Comparison of ENCODE assay signal across 8 cellular contexts in the genomic region with DNA sequence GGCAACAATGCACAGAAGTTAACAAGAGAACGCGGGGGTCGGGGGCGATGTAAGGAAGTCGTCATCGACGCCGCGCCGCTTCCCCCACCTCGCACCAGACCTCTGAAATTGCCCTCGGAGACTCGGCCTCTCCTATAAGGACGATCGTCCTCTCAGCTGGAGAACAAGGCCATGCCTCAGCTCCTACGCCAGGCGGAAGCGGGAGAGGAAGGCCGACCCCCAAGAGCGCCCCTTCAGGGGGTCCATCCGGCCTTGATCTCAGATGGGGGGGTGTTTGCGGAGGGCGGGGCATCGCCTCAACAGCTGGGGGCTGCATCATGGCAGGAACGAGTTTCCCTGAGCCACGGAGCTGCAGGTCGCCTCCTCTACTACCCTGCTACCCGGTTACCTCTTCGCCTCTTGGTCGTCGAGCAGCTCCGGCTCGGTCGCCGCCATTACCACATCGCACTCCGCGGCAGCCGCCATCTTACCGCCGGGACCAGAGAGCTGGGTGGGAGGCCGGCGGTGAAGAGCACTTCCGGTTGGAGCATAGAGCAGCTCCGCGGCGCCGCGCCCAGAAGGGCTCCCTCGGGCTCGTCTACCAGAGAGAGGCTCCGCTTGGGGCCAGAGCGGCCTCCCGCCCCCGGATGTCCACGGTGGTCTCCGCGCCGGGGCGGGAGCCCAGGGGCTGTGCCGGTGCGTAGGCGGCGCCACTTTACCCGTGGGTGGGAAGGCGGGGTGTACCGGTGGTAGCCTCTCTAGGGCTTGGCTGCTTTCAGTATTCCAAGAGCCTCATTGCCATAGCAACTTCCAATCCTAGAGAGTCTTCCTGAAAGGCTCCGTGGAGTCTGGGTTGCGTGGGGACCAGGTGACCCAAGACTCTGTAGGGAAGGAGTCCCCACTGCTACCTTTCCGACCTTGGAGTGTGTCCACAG. TPM values are rescaled to one million over a fixed set of nuclear protein-coding genes. Genes with fewer than 3 reads are reported as not detected.
DNase-seq lines count a peak whose midpoint lies in the region; ATAC-seq and TF ChIP-seq lines count a peak whose summit lies in the region.

A gene with protein sequence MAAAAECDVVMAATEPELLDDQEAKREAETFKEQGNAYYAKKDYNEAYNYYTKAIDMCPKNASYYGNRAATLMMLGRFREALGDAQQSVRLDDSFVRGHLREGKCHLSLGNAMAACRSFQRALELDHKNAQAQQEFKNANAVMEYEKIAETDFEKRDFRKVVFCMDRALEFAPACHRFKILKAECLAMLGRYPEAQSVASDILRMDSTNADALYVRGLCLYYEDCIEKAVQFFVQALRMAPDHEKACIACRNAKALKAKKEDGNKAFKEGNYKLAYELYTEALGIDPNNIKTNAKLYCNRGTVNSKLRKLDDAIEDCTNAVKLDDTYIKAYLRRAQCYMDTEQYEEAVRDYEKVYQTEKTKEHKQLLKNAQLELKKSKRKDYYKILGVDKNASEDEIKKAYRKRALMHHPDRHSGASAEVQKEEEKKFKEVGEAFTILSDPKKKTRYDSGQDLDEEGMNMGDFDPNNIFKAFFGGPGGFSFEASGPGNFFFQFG (minus strand): TSS at position 488 of the 914 bp plus-strand sequence. CDS start 23 bp downstream, at position 465.

- H3K27me3 Mint-ChIP-seq in natural killer cell (ENCODE audit: low read depth in 2 of 2), result no peaks in the 10 kb centered on the region

- H3K9me3 Mint-ChIP-seq in natural killer cell, result peaks cover 0 to 2% of the 10 kb centered on the region in 2 donors

- intact Hi-C loops in natural killer cell (cut with micrococcal nuclease), result loop anchor here (1.0 kb wide), 1 partner anchor 51 kb away; the partner anchor contains the start of gene CNP

- H3K27me3 ChIP-seq in DND-41 (ENCODE audit: insufficient read depth, low read length, poor library complexity), result no peaks in the 10 kb centered on the region

- ATAC-seq in DND-41 (ENCODE audit: insufficient read depth, low read depth), result peak; percentile 90
- peak; percentile 72 for ATAC-seq in GM21825 (IDR thresholded peaks at IDR 0.05; ENCODE audit: unreplicated experiment)
- peak; percentile 79 to 92 (median 85) for ATAC-seq in natural killer cell

- H3K4me3 ChIP-seq in DND-41 (ENCODE audit: low read depth in 1 of 2, low read length in 2 of 2) (peak within 1 kb of the TSS; percentile 87 to 91), fibroblast of mammary gland (ENCODE audit: control insufficient read depth, low read depth, low read length) (peak within 1 kb of the TSS; percentile 97)

- peaks cover 6% of the 10 kb centered on the region for H3K36me3 ChIP-seq in DND-41 (ENCODE audit: insufficient read depth, low read length)

- H3K79me2 ChIP-seq in DND-41 (ENCODE audit: insufficient read depth, low read length), result peaks cover 81% of the 10 kb centered on the region

- peak within 1 kb of the TSS; percentile 93 for H3K27ac ChIP-seq in DND-41 (ENCODE audit: low read length)

- H2AFZ ChIP-seq in DND-41 (ENCODE audit: low read depth, low read length), result peak within 1 kb of the TSS; percentile 88

- H3K9me3 ChIP-seq in DND-41 (ENCODE audit: insufficient read depth, low read length, severe bottlenecking), result no peaks in the 10 kb centered on the region

- H3K4me2 ChIP-seq in DND-41 (ENCODE audit: insufficient read depth, low read length), result peak within 1 kb of the TSS; percentile 95

- H3K36me3 Mint-ChIP-seq in natural killer cell, result no peaks in the 10 kb centered on the region

- peaks cover 80 to 81% of the 10 kb centered on the region in 2 donors for H3K4me1 Mint-ChIP-seq in natural killer cell

- H3K4me1 ChIP-seq in DND-41 (ENCODE audit: insufficient read depth, low read length), result peaks cover 60% of the 10 kb centered on the region

- DNase-seq in DND-41 (peak; percentile 93), Kasumi-1 (lab: John Stamatoyannopoulos, UW) (peak; percentile 92 to 93), RPMI8226 (peak; percentile 93), fibroblast of mammary gland (ENCODE audit: low read depth) (peak; percentile 86), natural killer cell (peak; percentile 86)
- peak; percentile 77 to 87 for DNase-seq in activated T-helper 1 cell treated with anti-CD3 and anti-CD28 coated beads, Interleukin-2, amount 50 U/mL, for 16 hours (ENCODE audit: low read depth in 1 of 2, low spot score in 1 of 2)
- DNase-seq in stimulated activated naive CD4-positive, alpha-beta T cell (lab: John Stamatoyannopoulos, UW), result peak; percentile 77 to 86 (median 80)

- H3K27ac Mint-ChIP-seq in natural killer cell, result peak within 1 kb of the TSS; percentile 96 to 99

- H4K20me1 ChIP-seq in DND-41 (ENCODE audit: insufficient read depth, low read length), result peaks cover 10% of the 10 kb centered on the region; the same call in 1 of the 2 replicates

- peak within 1 kb of the TSS; percentile 81 for H3K9ac ChIP-seq in DND-41 (ENCODE audit: low read depth, low read length)

- TF ChIP-seq CTCF in DND-41 (IDR thresholded peaks at IDR 0.05; ENCODE audit: borderline replicate concordance, extremely low read depth, low read length, poor library complexity, severe bottlenecking), result peak; percentile 25
- no peak for TF ChIP-seq CTCF in fibroblast of mammary gland (conservative IDR thresholded peaks at IDR 0.05; ENCODE audit: control insufficient read depth, insufficient read depth, low read depth, low read length)
- TF ChIP-seq CTCF in natural killer cell (IDR thresholded peaks at IDR 0.05), result no peak

- H3K4me3 Mint-ChIP-seq in natural killer cell, result peak within 1 kb of the TSS; percentile 99

RNA-seq across cellular contexts. Expression of the gene that starts here (rescaled TPM):
- 100 to 1,000 TPM; 123 to 159 (median 149) TPM for total RNA-seq in natural killer cell

Comparison
In these comparisons a context has a peak if more than half of its experiments do, and no peak if none do; other contexts are left out.
1. Peak in every context shown above with its lines: DNase-seq, ATAC-seq, H3K4me3 ChIP-seq and H3K27ac ChIP-seq.